In genomic region chr22:30873661-30874060, GRCh38 we compare ENCODE assay signal across 18 cellular contexts.
"Had no signal": no experiment of that assay in that cellular context is flagged by ENCODE, and none has a peak within 500 bp of the region (broad histone marks: within the 10 kb centered on the region; RNA-seq: fewer than 3 reads in every experiment).

No MANE protein-coding gene starts in this region.

- H3K4me1 ChIP-seq: SJSA1 had no signal

- H3K27me3 ChIP-seq: SJSA1 had no signal

- DNase-seq: KBM-7, MV-4-11, NCI-H1048, NCI-H1105, NCI-H1417, NCI-H1436 treated with DMSO at 0.1 percent for 48 hours, NCI-H1694, NCI-H187 treated with DMSO at 0.1 percent for 48 hours, NCI-H2081, NCI-H2107, NCI-H2227 treated with DMSO at 0.1 percent for 48 hours, NCI-H524, NCI-H69, NCI-H774, RPMI8226, SIG-M5 had no signal

- H3K9me3 ChIP-seq: SJSA1 had no signal

- H3K27ac ChIP-seq: SJSA1, SK-N-MC had no signal

- H3K4me3 ChIP-seq: SJSA1, SK-N-MC had no signal

- H3K36me3 ChIP-seq: SJSA1 had no signal
